In the genomic region with DNA sequence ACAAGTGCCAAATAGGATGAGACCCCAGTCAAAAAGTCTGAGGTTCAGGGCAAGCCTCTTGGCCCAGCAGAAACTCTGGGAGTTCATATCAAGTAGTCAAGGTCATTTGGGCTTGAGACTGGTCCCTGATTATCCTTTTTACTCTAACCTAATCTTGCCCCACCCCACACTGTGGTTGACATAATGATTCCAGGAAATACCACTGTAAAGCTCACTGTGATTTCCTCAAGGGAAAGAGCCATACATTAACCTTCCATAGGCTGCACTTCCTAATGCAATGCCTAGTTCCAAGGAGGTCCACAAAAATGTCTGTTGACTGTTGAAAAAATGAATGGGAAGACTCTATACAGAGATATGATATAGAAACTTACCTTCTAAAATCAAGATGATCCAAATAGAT, we compare ENCODE assay signal across 32 cellular contexts.
"Had no signal": no experiment of that assay in that cellular context is flagged by ENCODE, and none has a peak within 500 bp of the region (broad histone marks: within the 10 kb centered on the region; RNA-seq: fewer than 3 reads in every experiment).

No MANE protein-coding gene starts in this region.

- DNase-seq: Karpas-422, Kasumi-1, MG63, MM.1S, MV-4-11, NCI-H1048, NCI-H1092, NCI-H1092 treated with DMSO at 0.1 percent for 48 hours, NCI-H1105, NCI-H1105 treated with DMSO at 0.1 percent for 48 hours, NCI-H1417, NCI-H1417 treated with DMSO at 0.1 percent for 48 hours, NCI-H1436, NCI-H1436 treated with DMSO at 0.1 percent for 48 hours, NCI-H146, NCI-H1694, NCI-H1694 treated with DMSO at 0.1 percent for 48 hours, NCI-H187, NCI-H187 treated with DMSO at 0.1 percent for 48 hours, NCI-H1930, NCI-H2029, NCI-H2029 treated with DMSO at 0.1 percent for 48 hours, NCI-H2081, NCI-H2081 treated with DMSO at 0.1 percent for 48 hours, NCI-H2107, NCI-H2171, NCI-H2171 treated with DMSO at 0.1 percent for 48 hours, NCI-H2227 treated with DMSO at 0.1 percent for 48 hours, NCI-H446, NCI-H446 treated with DMSO at 0.1 percent for 48 hours, NCI-H510A had no signal

- H3K36me3 ChIP-seq: MG63 had no signal

- H3K4me2 ChIP-seq: KMS-11 had no signal

- H3K4me3 ChIP-seq: MG63 had no signal

- H3K27ac ChIP-seq: KMS-11 had no signal

- H3K9ac ChIP-seq: KMS-11 had no signal

- H3K9me3 ChIP-seq: MG63 had no signal

- H3K27me3 ChIP-seq: MG63 had no signal
